Comparison of ENCODE assay signal across 10 cellular contexts in genomic region chr3:40452057-40452456, GRCh38. TPM values are rescaled to one million over a fixed set of nuclear protein-coding genes. Genes with fewer than 3 reads are reported as not detected.
A peak's percentile ranks its signal among the peaks of the same experiment; 100 is the strongest.
DNase-seq lines count a peak whose midpoint lies in the region; ATAC-seq, FAIRE-seq and TF ChIP-seq lines count a peak whose summit lies in the region.
"Had no signal": no experiment of that assay in that cellular context is flagged by ENCODE, and none has a peak within 500 bp of the region (broad histone marks: within the 10 kb centered on the region; RNA-seq: fewer than 3 reads in every experiment).

No MANE protein-coding gene starts in this region.

- POLR2A ChIA-PET in CD8-positive, alpha-beta memory T cell (lab: Charles Lee): interaction anchor here (1.0 to 2.6 kb wide), 5 partner anchors 12 to 747 kb away, joined by 3 to 15 read pairs (median 5); partner anchors contain the start of genes CTNNB1, ZNF620 and ZNF621
- POLR2A ChIA-PET in OCI-LY7 (lab: Charles Lee): interaction anchor here (0.5 to 2.5 kb wide), 7 partner anchors 9 to 1251 kb away, joined by 3 to 7 read pairs (median 3); partner anchors contain the start of gene ZNF621

- no peaks in the 10 kb centered on the region for H3K9me3 Mint-ChIP-seq in CD8-positive, alpha-beta memory T cell

- no peaks in the 10 kb centered on the region for H3K36me3 ChIP-seq in CD8-positive, alpha-beta memory T cell (ENCODE audit: insufficient read depth, low read length)
- H3K36me3 ChIP-seq in OCI-LY7 (ENCODE audit: insufficient read depth, low read length) (no peaks in the 10 kb centered on the region), pancreas (no peaks in the 10 kb centered on the region)

- WGBS in pancreas, 2 donors: 39 to 44% methylated on average over 1 of the region's 1 CpG

- peak overlapping the region; percentile 73 for H3K4me3 ChIP-seq in CD8-positive, alpha-beta memory T cell (ENCODE audit: low read length)
- H3K4me3 ChIP-seq in OCI-LY7 (ENCODE audit: low read depth, low read length, poor library complexity, severe bottlenecking): peak overlapping the region; percentile 72
- H3K4me3 ChIP-seq in epithelial cell of esophagus (ENCODE audit: low read length): peak overlapping the region; percentile 80
- H3K4me3 ChIP-seq in pancreas: peak overlapping the region in 1 of 4 donors; percentile 46

- H3K9me2 ChIP-seq in OCI-LY7 (ENCODE audit: insufficient read depth, low read length): no peaks in the 10 kb centered on the region

- intact Hi-C loops in OCI-LY7 (cut with micrococcal nuclease; ENCODE audit: unreplicated experiment) (loop anchor here (2.0 to 10.0 kb wide), 3 partner anchors 125 to 1513 kb away; partner anchors contain the start of genes EIF1B and ULK4), pancreas (cut with DNase I) (no loop called here)

- ATAC-seq in pancreas (no peak), GM21526 (IDR thresholded peaks at IDR 0.05; ENCODE audit: low FRiP score, unreplicated experiment) (no peak)

- H3K36me3 Mint-ChIP-seq in CD8-positive, alpha-beta memory T cell: peaks cover 3 to 34% (median 5%) of the 10 kb centered on the region in 3 donors

- H4K20me1 ChIP-seq in OCI-LY7 (ENCODE audit: insufficient read depth, low read length): no peaks in the 10 kb centered on the region

- H3K4me3 Mint-ChIP-seq in CD8-positive, alpha-beta memory T cell: peak overlapping the region; percentile 91 to 98 (median 96)

- DNase-seq in CD8-positive, alpha-beta memory T cell: no peak
- DNase-seq in OCI-LY7 (ENCODE audit: low spot score) (no peak), epithelial cell of esophagus (ENCODE audit: low read depth) (no peak), pancreas (no peak), A172 (ENCODE audit: low spot score) (no peak), GM19240 (ENCODE audit: insufficient read length, low spot score) (no peak), ureter (ENCODE audit: low spot score) (no peak)
- DNase-seq: NCI-H1105 treated with DMSO at 0.1 percent for 48 hours, occipital lobe had no signal

- no peaks in the 10 kb centered on the region for H3K27me3 Mint-ChIP-seq in CD8-positive, alpha-beta memory T cell

- H2AFZ ChIP-seq in OCI-LY7 (ENCODE audit: low read length): peak overlapping the region; percentile 87

- no TSS peak for BruUV-seq in OCI-LY7 (replicated peaks; lab: Mats Ljungman, UMichigan)

- TF ChIP-seq CTCF in OCI-LY7 (conservative IDR thresholded peaks at IDR 0.05; ENCODE audit: low read length) (no peak), epithelial cell of esophagus (IDR thresholded peaks at IDR 0.05; ENCODE audit: insufficient read depth, low read depth, low read length, missing control alignments) (no peak), pancreas (IDR thresholded peaks at IDR 0.05) (no peak)

- peak overlapping the region; percentile 50 to 100 (median 98) for H3K27ac Mint-ChIP-seq in CD8-positive, alpha-beta memory T cell

- peaks cover 24 to 37% (median 34%) of the 10 kb centered on the region in 3 donors for H3K4me1 Mint-ChIP-seq in CD8-positive, alpha-beta memory T cell

- H3K4me2 ChIP-seq in OCI-LY7 (ENCODE audit: low read length): peak overlapping the region; percentile 86

- CTCF ChIA-PET in CD8-positive, alpha-beta memory T cell (lab: Charles Lee): interaction anchor here (0.7 to 1.9 kb wide), 3 partner anchors 53 to 143 kb away, joined by 3 to 6 read pairs (median 4); partner anchors contain the start of gene EIF1B
- CTCF ChIA-PET in OCI-LY7 (lab: Charles Lee; ENCODE audit: unreplicated experiment): no interaction called here

- H3K27me3 ChIP-seq in CD8-positive, alpha-beta memory T cell (ENCODE audit: insufficient read depth, low read length, poor library complexity, severe bottlenecking): no peaks in the 10 kb centered on the region
- H3K27me3 ChIP-seq in pancreas: no peaks in the 10 kb centered on the region

- no peaks in the 10 kb centered on the region for H3K9me3 ChIP-seq in CD8-positive, alpha-beta memory T cell (ENCODE audit: low read length)
- H3K9me3 ChIP-seq in OCI-LY7 (ENCODE audit: low read length) (no peaks in the 10 kb centered on the region), pancreas (no peaks in the 10 kb centered on the region)

- no peak for FAIRE-seq in pancreas (lab: Jason Lieb, UNC)

- peaks cover 6% of the 10 kb centered on the region; the same call in 1 of the 2 replicates for H3K79me2 ChIP-seq in OCI-LY7 (ENCODE audit: insufficient read depth, low read depth, low read length)

- peak overlapping the region; percentile 96 for H3K27ac ChIP-seq in CD8-positive, alpha-beta memory T cell (ENCODE audit: low read depth, low read length)
- H3K27ac ChIP-seq in OCI-LY7 (ENCODE audit: low read depth, low read length, poor library complexity, severe bottlenecking): no peak overlapping the region
- H3K27ac ChIP-seq in pancreas: peak overlapping the region; percentile 83 to 98 (median 96)

- H3K4me1 ChIP-seq in CD8-positive, alpha-beta memory T cell (ENCODE audit: insufficient read depth, low read length): peaks cover 17% of the 10 kb centered on the region
- peaks cover 26% of the 10 kb centered on the region for H3K4me1 ChIP-seq in OCI-LY7 (ENCODE audit: insufficient read depth, low read length, poor library complexity, severe bottlenecking)
- H3K4me1 ChIP-seq in pancreas: peaks cover 0 to 11% (median 10%) of the 10 kb centered on the region in 3 donors

RNA-seq across cellular contexts. Expression of gene RPL14, which starts 5.1 kb away (rescaled TPM):
- 1,000 to 10,000 TPM; 2,691 to 2,774 TPM for total RNA-seq in CD8-positive, alpha-beta memory T cell
- 1,404 TPM for polyA plus RNA-seq in CD8-positive, alpha-beta memory T cell
- total RNA-seq in OCI-LY7 (2014; rRNA removed; shearing (Covaris generic)): 943 and 1,275 TPM in 2 replicates
- total RNA-seq in OCI-LY7 (2022): 2,858 and 3,153 TPM in 2 replicates
- total RNA-seq in pancreas: 1,000 to 10,000 TPM; 1,118 to 1,907 (median 1,508) TPM
- polyA plus RNA-seq in pancreas: 1,000 to 10,000 TPM in 1 of 2 donors, 100 to 1,000 TPM in 1; 810 to 1,638 TPM
- total RNA-seq in A172 (2014; rRNA removed; shearing (Covaris generic)): 313 and 589 TPM in 2 replicates
- total RNA-seq in ureter: 2,169 TPM

RNA-seq across cellular contexts. Expression of gene ZNF619, which starts 24.9 kb away (rescaled TPM):
- 1 to 10 TPM; 7.7 to 9.6 TPM for total RNA-seq in CD8-positive, alpha-beta memory T cell
- polyA plus RNA-seq in CD8-positive, alpha-beta memory T cell: 3.5 TPM
- total RNA-seq in OCI-LY7 (2014; rRNA removed; shearing (Covaris generic)): 0.10 and 0.16 TPM in 2 replicates
- total RNA-seq in OCI-LY7 (2022) (0.80 and 1.3 TPM in 2 replicates), pancreas (1 to 10 TPM; 2.9 to 7.1 (median 4.0) TPM), ureter (10.6 TPM)
- polyA plus RNA-seq in pancreas: 1 to 10 TPM in 1 of 2 donors, under 1 TPM in 1; 0.76 to 1.3 TPM
- 4.9 and 5.1 TPM in 2 replicates for total RNA-seq in A172 (2014; rRNA removed; shearing (Covaris generic))

RNA-seq across cellular contexts. Expression of gene ZNF620, which starts 53.8 kb away (rescaled TPM):
- 1 to 10 TPM; 7.1 to 7.6 TPM for total RNA-seq in CD8-positive, alpha-beta memory T cell
- 2.9 TPM for polyA plus RNA-seq in CD8-positive, alpha-beta memory T cell
- total RNA-seq in OCI-LY7 (2014; rRNA removed; shearing (Covaris generic)): not detected in 2 replicates
- 0.27 and 0.65 TPM in 2 replicates for total RNA-seq in OCI-LY7 (2022)
- total RNA-seq in pancreas: 1 to 10 TPM; 1.9 to 5.0 (median 3.2) TPM
- 1 to 10 TPM; 2.5 to 3.1 TPM for polyA plus RNA-seq in pancreas
- total RNA-seq in A172 (2014; rRNA removed; shearing (Covaris generic)): 2.5 and 2.7 TPM in 2 replicates
- total RNA-seq in ureter: 5.4 TPM
